8 cellular contexts compared by ENCODE assay signal in genomic region chr1:110780600-110781484, GRCh38.
DNase-seq lines count a peak whose midpoint lies in the region; ATAC-seq, FAIRE-seq and TF ChIP-seq lines count a peak whose summit lies in the region.

No MANE protein-coding gene starts in this region.

- TF ChIP-seq POLR2A in H54 (IDR thresholded peaks at IDR 0.05; ENCODE audit: low read depth, low read length) = no peak

- WGBS in lung, 2 donors = 33 to 37% methylated on average over 31 of the region's 31 CpGs

- FAIRE-seq in H54 (lab: Jason Lieb, UNC) = no peak

- H3K4me3 ChIP-seq in lung = no peak overlapping the region

- TF ChIP-seq CTCF in lung (IDR thresholded peaks at IDR 0.05; ENCODE audit: control extremely low read depth, extremely low read depth) = peak; percentile 64

- H3K27me3 ChIP-seq in lung (ENCODE audit: control insufficient read depth, insufficient read depth) = peaks cover 4% of the 10 kb centered on the region

- no peaks in the 10 kb centered on the region for H3K4me1 ChIP-seq in lung (ENCODE audit: control insufficient read depth in 2 of 2, insufficient read depth in 2 of 2, low read length in 2 of 2)

- H3K9me3 ChIP-seq in lung (ENCODE audit: control insufficient read depth in 2 of 2, insufficient read depth in 1 of 2, low read length in 1 of 2) = no peaks in the 10 kb centered on the region

- no peak overlapping the region for H3K27ac ChIP-seq in lung (ENCODE audit: low read depth in 1 of 2, low read length in 1 of 2)

- H3K36me3 ChIP-seq in lung (ENCODE audit: control insufficient read depth in 2 of 2, insufficient read depth in 2 of 2, low read length in 2 of 2) = no peaks in the 10 kb centered on the region

- DNase-seq in Ammon's horn (ENCODE audit: low spot score) (peak; percentile 88), H54 (ENCODE audit: insufficient read length, low spot score) (peak; percentile 33), NCI-H524 treated with DMSO at 0.1 percent for 48 hours (lab: John Stamatoyannopoulos, UW) (peak; percentile 12), lung (ENCODE audit: low spot score) (peak; percentile 78)
- DNase-seq in activated CD4-positive, alpha-beta T cell treated with anti-CD3 and anti-CD28 coated beads, Interleukin-2, amount 50 U/mL, for 4 hours = peak; percentile 66 to 70
- DNase-seq in effector CD4-positive, alpha-beta T cell = peak; percentile 68
- DNase-seq in stimulated activated CD8-positive, alpha-beta memory T cell treated with anti-CD3 and anti-CD28 coated beads, Interleukin-15, amount 100 ng/mL, for 1 hour (ENCODE audit: low read depth) = peak; percentile 64

- peak; percentile 75 for ATAC-seq in lung (ENCODE audit: insufficient read depth, low FRiP score)
- ATAC-seq in HG03565 (IDR thresholded peaks at IDR 0.05; ENCODE audit: unreplicated experiment) = no peak

Comparison
In these comparisons a context has a peak if more than half of its experiments do, and no peak if none do; other contexts are left out.
1. DNase-seq: peak in every context shown above with its lines; median percentile 88 in Ammon's horn; 78 in lung; 68 in activated CD4-positive, alpha-beta T cell treated with anti-CD3 and anti-CD28 coated beads, Interleukin-2, amount 50 U/mL, for 4 hours; 68 in effector CD4-positive, alpha-beta T cell; 64 in stimulated activated CD8-positive, alpha-beta memory T cell treated with anti-CD3 and anti-CD28 coated beads, Interleukin-15, amount 100 ng/mL, for 1 hour; 33 in H54; 12 in NCI-H524 treated with DMSO at 0.1 percent for 48 hours.